In the genomic region with DNA sequence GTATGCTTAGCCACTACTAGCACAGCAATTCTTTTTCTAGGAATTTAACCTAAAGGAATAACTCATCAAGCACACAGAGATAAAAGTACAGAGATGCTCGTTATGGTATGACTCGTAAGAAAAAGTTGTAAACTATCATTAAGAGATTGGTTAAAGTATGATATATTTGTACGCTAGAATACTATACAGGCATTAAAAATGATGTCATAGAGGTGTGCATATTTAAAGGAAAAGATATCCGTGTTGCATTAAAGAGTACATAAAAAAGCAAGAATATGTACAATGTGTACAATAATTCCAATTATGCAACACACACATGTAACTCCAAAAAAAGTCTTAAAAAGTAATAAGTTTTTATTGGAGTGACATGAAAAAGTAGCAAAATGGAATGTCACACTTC, we compare ENCODE assay signal across 11 cellular contexts.
"Had no signal": no experiment of that assay in that cellular context is flagged by ENCODE, and none has a peak within 500 bp of the region (broad histone marks: within the 10 kb centered on the region; RNA-seq: fewer than 3 reads in every experiment).

No MANE protein-coding gene starts in this region.

- H3K9ac ChIP-seq: GM23248 had no signal

- H3K36me3 ChIP-seq: HAP-1 had no signal

- ATAC-seq: GM23338, HCT116 had no signal

- H3K4me3 ChIP-seq: GM23248, GM23338, HAP-1 had no signal

- DNase-seq: GM23248, GOT3, H7, H9, HCEC 1CT, HFFc6 had no signal

- H3K4me3 Mint-ChIP-seq: GM23338, H9, HFFc6 had no signal

- H3K9me3 Mint-ChIP-seq: GM23338, H9, HFFc6 had no signal

- H2AFZ ChIP-seq: GM23248 had no signal

- H3K4me2 ChIP-seq: GM23338 had no signal

- H3K4me1 ChIP-seq: HAP-1 had no signal

- H3K27ac ChIP-seq: GM23248 had no signal

- H3K9me3 ChIP-seq: HAP-1 had no signal

- FAIRE-seq: H1, H54 had no signal

- H3K27ac Mint-ChIP-seq: GM23338, H9, HFFc6 had no signal
